8 cellular contexts compared by ENCODE assay signal in genomic region chr21:16674949-16675348, GRCh38.
"Had no signal": no experiment of that assay in that cellular context is flagged by ENCODE, and none has a peak within 500 bp of the region (broad histone marks: within the 10 kb centered on the region; RNA-seq: fewer than 3 reads in every experiment).

No MANE protein-coding gene starts in this region.

- H2AFZ ChIP-seq: GM23338 had no signal

- H3K4me3 Mint-ChIP-seq: GM23338, H9, IgD-negative memory B cell had no signal

- ATAC-seq: GM23338 had no signal

- H3K4me3 ChIP-seq: GM23338 had no signal

- DNase-seq: H9, HCEC 1CT, KBM-7 had no signal

- FAIRE-seq: H1, H54, HTR-8/SVneo had no signal

- H3K27ac Mint-ChIP-seq: GM23338, H9, IgD-negative memory B cell had no signal

- H3K9me3 Mint-ChIP-seq: GM23338, H9 had no signal

- H3K4me1 Mint-ChIP-seq: GM23338, H9, IgD-negative memory B cell had no signal

- H3K36me3 Mint-ChIP-seq: IgD-negative memory B cell had no signal

- H3K4me2 ChIP-seq: GM23338 had no signal

- H3K27me3 Mint-ChIP-seq: IgD-negative memory B cell had no signal
